Comparison of ENCODE assay signal across 24 cellular contexts in the genomic region with DNA sequence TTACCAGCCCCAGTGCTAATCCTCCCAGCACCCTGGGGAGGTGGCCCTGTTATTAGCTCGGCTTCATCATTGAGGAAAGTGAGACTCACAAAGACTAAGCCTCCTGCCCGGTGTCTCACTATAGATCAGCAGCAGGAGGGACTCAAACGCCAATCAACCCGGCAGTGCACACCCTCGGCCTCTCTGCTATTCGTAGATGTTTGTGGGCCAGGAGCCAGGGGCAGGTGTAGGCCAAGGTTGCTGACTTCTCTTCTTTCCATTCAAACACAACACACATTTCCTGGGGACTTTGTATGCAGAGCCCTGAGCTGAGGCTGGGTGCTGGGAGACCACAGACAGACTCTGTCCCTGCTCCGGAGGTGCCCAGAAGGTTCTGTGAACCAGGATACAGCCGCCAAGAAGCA. TPM values are rescaled to one million over a fixed set of nuclear protein-coding genes. Genes with fewer than 3 reads are reported as not detected.
A peak's percentile ranks its signal among the peaks of the same experiment; 100 is the strongest.
DNase-seq lines count a peak whose midpoint lies in the region; ATAC-seq and TF ChIP-seq lines count a peak whose summit lies in the region.
"Had no signal": no experiment of that assay in that cellular context is flagged by ENCODE, and none has a peak within 500 bp of the region (broad histone marks: within the 10 kb centered on the region; RNA-seq: fewer than 3 reads in every experiment).

No MANE protein-coding gene starts in this region.

- no peak overlapping the region for H3K4me3 ChIP-seq in IMR-90 (ENCODE audit: insufficient read depth, low read depth, low read length)
- peak overlapping the region in 1 of 4 donors; percentile 11 for H3K4me3 ChIP-seq in gastrocnemius medialis
- no peak overlapping the region for H3K4me3 ChIP-seq in MM.1S (ENCODE audit: low read length)
- H3K4me3 ChIP-seq: GM12878, mucosa of descending colon, tibial nerve had no signal

- no peak overlapping the region for H2BK15ac ChIP-seq in IMR-90 (ENCODE audit: low read depth, low read length)

- H2AK5ac ChIP-seq in IMR-90 (ENCODE audit: low read depth, low read length) = no peak overlapping the region

- H3K4me2 ChIP-seq in IMR-90 (ENCODE audit: low read depth, low read length) (no peak overlapping the region), MM.1S (ENCODE audit: low read depth, low read length) (no peak overlapping the region)
- H3K4me2 ChIP-seq: KMS-11 had no signal

- H2BK120ac ChIP-seq in IMR-90 (ENCODE audit: low read depth, low read length) = no peak overlapping the region

- no peak for TF ChIP-seq CTCF in IMR-90 (conservative IDR thresholded peaks at IDR 0.05; ENCODE audit: low read depth, low read length)
- no peak for TF ChIP-seq CTCF in gastrocnemius medialis (IDR thresholded peaks at IDR 0.05 in 4 of 5, conservative IDR thresholded peaks at IDR 0.05 in 1 of 5)
- TF ChIP-seq CTCF in GM20000 (IDR thresholded peaks at IDR 0.05; ENCODE audit: extremely low read depth, missing control alignments) = no peak
- TF ChIP-seq CTCF in MM.1S (IDR thresholded peaks at IDR 0.05; ENCODE audit: low read length) = no peak

- H4K91ac ChIP-seq in IMR-90 (ENCODE audit: insufficient read depth, low read depth, low read length) = no peak overlapping the region

- intact Hi-C loops in IMR-90 (cut with micrococcal nuclease) (no loop called here), gastrocnemius medialis (cut with DNase I; ENCODE audit: low total_unique reads) (no loop called here)

- no peak for ATAC-seq in IMR-90 (ENCODE audit: low read depth)
- ATAC-seq in gastrocnemius medialis = peak; percentile 32 to 57
- ATAC-seq: CD8-positive, alpha-beta T cell; GM12878; mucosa of descending colon had no signal

- POLR2A ChIA-PET in IMR-90 (lab: Charles Lee; ENCODE audit: unreplicated experiment) = no interaction called here

- peaks cover 14% of the 10 kb centered on the region for H3K4me1 ChIP-seq in IMR-90 (ENCODE audit: control insufficient read depth, insufficient read depth, low read length)
- peaks cover 43 to 50% of the 10 kb centered on the region in 2 donors for H3K4me1 ChIP-seq in gastrocnemius medialis
- no peaks in the 10 kb centered on the region for H3K4me1 ChIP-seq in MM.1S (ENCODE audit: low read length)

- H3K23ac ChIP-seq in IMR-90 (ENCODE audit: low read depth, low read length) = no peak overlapping the region

- H2BK5ac ChIP-seq in IMR-90 (ENCODE audit: low read depth, low read length, poor library complexity, severe bottlenecking) = no peak overlapping the region

- H3K18ac ChIP-seq in IMR-90 (ENCODE audit: low read depth, low read length) = no peak overlapping the region

- H3K56ac ChIP-seq in IMR-90 (ENCODE audit: extremely low read depth, insufficient read depth, low read length) = no peak overlapping the region

- H3K36me3 ChIP-seq in IMR-90 (ENCODE audit: control insufficient read depth, insufficient read depth, low read length) = no peaks in the 10 kb centered on the region
- no peaks in the 10 kb centered on the region for H3K36me3 ChIP-seq in gastrocnemius medialis
- H3K36me3 ChIP-seq in MM.1S (replicated peaks; ENCODE audit: insufficient read depth, low read length) = no peaks in the 10 kb centered on the region
- H3K36me3 ChIP-seq: neutrophil, tibial nerve had no signal

- H3K79me2 ChIP-seq in MM.1S (ENCODE audit: low read length) = no peaks in the 10 kb centered on the region

- H3K27me3 ChIP-seq in IMR-90 (ENCODE audit: control insufficient read depth, insufficient read depth, low read length) = no peaks in the 10 kb centered on the region; the same call in 1 of the 2 replicates
- no peaks in the 10 kb centered on the region for H3K27me3 ChIP-seq in gastrocnemius medialis
- H3K27me3 ChIP-seq in MM.1S (replicated peaks; ENCODE audit: insufficient read depth, low read length) = peaks cover 92% of the 10 kb centered on the region

- no peaks in the 10 kb centered on the region; a peak in 1 of 4 replicates for H3K79me1 ChIP-seq in IMR-90 (ENCODE audit: low read depth in 1 of 2, low read length in 2 of 2)

- no peaks in the 10 kb centered on the region for H3F3A ChIP-seq in MM.1S (ENCODE audit: insufficient read depth, low read length)

- peak overlapping the region; percentile 33 for H2AFZ ChIP-seq in IMR-90 (replicated peaks; ENCODE audit: low read length, poor library complexity)
- no peak overlapping the region for H2AFZ ChIP-seq in MM.1S (ENCODE audit: low read length)

- no peaks in the 10 kb centered on the region for H4K20me1 ChIP-seq in IMR-90 (ENCODE audit: insufficient read depth, low read length)
- H4K20me1 ChIP-seq in MM.1S (ENCODE audit: insufficient read depth, low read length) = no peaks in the 10 kb centered on the region

- no peak for TF ChIP-seq POLR2A in IMR-90 (IDR thresholded peaks at IDR 0.05; ENCODE audit: low read depth, low read length)
- TF ChIP-seq POLR2A in gastrocnemius medialis (IDR thresholded peaks at IDR 0.05) = no peak

- in situ Hi-C loops in IMR-90 (cut with MboI; ENCODE audit: low sequenced_read_pairs) (no loop called here), gastrocnemius medialis (cut with MboI; ENCODE audit: low sequenced_read_pairs in 4 of 4) (no loop called here)

- H4K8ac ChIP-seq in IMR-90 (ENCODE audit: low read depth in 2 of 2, low read length in 2 of 2) = no peak overlapping the region

- no peaks in the 10 kb centered on the region for H3K9me2 ChIP-seq in MM.1S (replicated peaks; ENCODE audit: insufficient read depth, low read length)

- H3K27ac ChIP-seq in IMR-90 (ENCODE audit: insufficient read depth, low read length) = no peak overlapping the region
- peak overlapping the region; percentile 21 to 88 (median 67) for H3K27ac ChIP-seq in gastrocnemius medialis
- H3K27ac ChIP-seq in MM.1S (ENCODE audit: low read length) = no peak overlapping the region
- H3K27ac ChIP-seq: KMS-11, neutrophil, tibial nerve had no signal

- no peak overlapping the region for H2AK9ac ChIP-seq in IMR-90 (replicated peaks; ENCODE audit: low read depth, low read length, poor library complexity)

- BruUV-seq in IMR-90 (replicated peaks; lab: Mats Ljungman, UMichigan) = no TSS peak

- H3K4ac ChIP-seq in IMR-90 (ENCODE audit: low read depth, low read length) = no peak overlapping the region

- dilution Hi-C loops in IMR-90 (cut with HindIII; ENCODE audit: low sequenced_read_pairs, unreplicated experiment) = no loop called here

- CTCF ChIA-PET in IMR-90 (lab: Yijun Ruan, JAX) = no interaction called here

- H3K9me3 ChIP-seq in IMR-90 (ENCODE audit: control insufficient read depth, insufficient read depth, low read length) (no peaks in the 10 kb centered on the region), gastrocnemius medialis (no peaks in the 10 kb centered on the region), MM.1S (replicated peaks; ENCODE audit: insufficient read depth, low read length) (no peaks in the 10 kb centered on the region)
- H3K9me3 ChIP-seq: mucosa of descending colon, neutrophil, tibial nerve had no signal

- 80% methylated on average over 1 of the region's 8 CpGs; no CpG with 5 or more reads in 1 of the 2 experiments for WGBS in IMR-90 (ENCODE audit: extremely low coverage in 2 of 2, insufficient read length in 1 of 2), 2 experiments

- H4K5ac ChIP-seq in IMR-90 (ENCODE audit: low read depth, low read length) = no peak overlapping the region

- H3K9me1 ChIP-seq in IMR-90 (ENCODE audit: insufficient read depth, low read length) = peaks cover 9% of the 10 kb centered on the region

- no peak overlapping the region for H3K14ac ChIP-seq in IMR-90 (replicated peaks; ENCODE audit: low read depth, low read length)

- DNase-seq in IMR-90 = no peak
- DNase-seq in NCI-H2196 treated with DMSO at 0.1 percent for 48 hours (lab: John Stamatoyannopoulos, UW; ENCODE audit: unreplicated experiment) = peak; percentile 61
- DNase-seq in cerebellum (ENCODE audit: low spot score) = peak; percentile 53
- peak in 1 of 2 donors; percentile 43 for DNase-seq in gastrocnemius medialis
- no peak for DNase-seq in GM20000 (ENCODE audit: low spot score)
- DNase-seq in NCI-H1417 treated with DMSO at 0.1 percent for 48 hours (lab: John Stamatoyannopoulos, UW) = no peak
- DNase-seq in MM.1S = no peak
- DNase-seq: activated CD4-positive, alpha-beta T cell treated with anti-CD3 and anti-CD28 coated beads, Interleukin-2, amount 10 ng/mL, durations not matched to agents 7 days and 5 days; CD8-positive, alpha-beta T cell; DMS79; foreskin fibroblast; hippocampal formation; mucosa of descending colon; MV-4-11; NCI-H2171 treated with DMSO at 0.1 percent for 48 hours; stimulated activated CD4-positive, alpha-beta T cell treated with anti-CD3 and anti-CD28 coated beads, Interleukin-4, amount 100 ng/mL, for 4 hours had no signal

- H3K9ac ChIP-seq in IMR-90 (ENCODE audit: low read depth, low read length) = no peak overlapping the region
- H3K9ac ChIP-seq in MM.1S (ENCODE audit: low read length) = no peak overlapping the region
- H3K9ac ChIP-seq: KMS-11 had no signal

- no peak for TF ChIP-seq RAD21 in IMR-90 (IDR thresholded peaks at IDR 0.05; ENCODE audit: low read length)

- no peak overlapping the region for H2BK20ac ChIP-seq in IMR-90 (ENCODE audit: low read depth, low read length)

RNA-seq across cellular contexts. Expression of gene SBK3, which starts 9.4 kb away (rescaled TPM):
- 0.18 TPM in 1 of 2 replicates, not detected in the other for total RNA-seq in IMR-90 (2012; rRNA removed)
- polyA plus RNA-seq in IMR-90 (2012; rRNA removed) = 0.05 and 0.16 TPM in 2 replicates
- polyA plus RNA-seq in IMR-90 (2012; cell fraction: cytosol; rRNA removed) = 0.08 TPM in 1 of 2 replicates, not detected in the other
- 0.15 and 0.35 TPM in 2 replicates for polyA plus RNA-seq in IMR-90 (2012; cell fraction: nucleus; rRNA removed; ENCODE audit: low replicate concordance)
- total RNA-seq in cerebellum = not detected
- 10 to 100 TPM in 1 of 4 donors, 1 to 10 TPM in 3; 3.1 to 24.1 (median 6.8) TPM for total RNA-seq in gastrocnemius medialis
- total RNA-seq: activated CD4-positive, alpha-beta T cell treated with anti-CD3 and anti-CD28 coated beads, Interleukin-2, amount 10 ng/mL, durations not matched to agents 7 days and 5 days; CD8-positive, alpha-beta T cell; chondrocyte; GM12878; liver had no signal
- polyA plus RNA-seq: GM12878 had no signal

RNA-seq across cellular contexts. Expression of gene SBK2, which starts 17.8 kb away (rescaled TPM):
- total RNA-seq in IMR-90 (2012; rRNA removed) (not detected in 2 replicates), cerebellum (not detected), gastrocnemius medialis (1 to 10 TPM in 3 of 4 donors, not detected in 1; 1.5 to 3.0 (median 1.6) TPM)
- 0.30 and 0.48 TPM in 2 replicates for polyA plus RNA-seq in IMR-90 (2012; rRNA removed)
- polyA plus RNA-seq in IMR-90 (2012; cell fraction: cytosol; rRNA removed) = 0.47 TPM in 1 of 2 replicates, not detected in the other
- polyA plus RNA-seq in IMR-90 (2012; cell fraction: nucleus; rRNA removed; ENCODE audit: low replicate concordance) = 3.7 and 5.3 TPM in 2 replicates
- total RNA-seq: activated CD4-positive, alpha-beta T cell treated with anti-CD3 and anti-CD28 coated beads, Interleukin-2, amount 10 ng/mL, durations not matched to agents 7 days and 5 days; CD8-positive, alpha-beta T cell; chondrocyte; GM12878; HT-29; liver; mucosa of descending colon; pulmonary artery endothelial cell; tibial nerve had no signal
- polyA plus RNA-seq: GM12878, liver had no signal

RNA-seq across cellular contexts. Expression of gene ZNF579, which starts 25.9 kb away (rescaled TPM):
- 0.54 and 0.83 TPM in 2 replicates for total RNA-seq in IMR-90 (2012; rRNA removed)
- polyA plus RNA-seq in IMR-90 (2012; rRNA removed) = 9.0 and 10.7 TPM in 2 replicates
- polyA plus RNA-seq in IMR-90 (2012; cell fraction: cytosol; rRNA removed) = 4.6 and 9.6 TPM in 2 replicates
- polyA plus RNA-seq in IMR-90 (2012; cell fraction: nucleus; rRNA removed; ENCODE audit: low replicate concordance) = 19.0 and 30.7 TPM in 2 replicates
- total RNA-seq in cerebellum = 3.9 TPM
- total RNA-seq in gastrocnemius medialis = 10 to 100 TPM; 15.0 to 19.3 (median 16.8) TPM

RNA-seq across cellular contexts. Expression of gene FIZ1, which starts 44.6 kb away (rescaled TPM):
- total RNA-seq in IMR-90 (2012; rRNA removed) (0.83 and 1.3 TPM in 2 replicates), cerebellum (2.2 TPM), gastrocnemius medialis (10 to 100 TPM in 1 of 4 donors, 1 to 10 TPM in 3; 6.8 to 11.2 (median 7.4) TPM)
- polyA plus RNA-seq in IMR-90 (2012; rRNA removed) = 5.5 and 5.9 TPM in 2 replicates
- 3.6 and 5.0 TPM in 2 replicates for polyA plus RNA-seq in IMR-90 (2012; cell fraction: cytosol; rRNA removed)
- polyA plus RNA-seq in IMR-90 (2012; cell fraction: nucleus; rRNA removed; ENCODE audit: low replicate concordance) = 12.9 and 19.2 TPM in 2 replicates

RNA-seq across cellular contexts. Expression of gene ZNF524, which starts 45.3 kb away (rescaled TPM):
- total RNA-seq in IMR-90 (2012; rRNA removed) (2.3 and 2.8 TPM in 2 replicates), cerebellum (3.6 TPM), gastrocnemius medialis (10 to 100 TPM; 35.6 to 61.7 (median 47.0) TPM)
- polyA plus RNA-seq in IMR-90 (2012; rRNA removed) = 6.6 and 8.0 TPM in 2 replicates
- polyA plus RNA-seq in IMR-90 (2012; cell fraction: cytosol; rRNA removed) = 6.2 and 14.1 TPM in 2 replicates
- polyA plus RNA-seq in IMR-90 (2012; cell fraction: nucleus; rRNA removed; ENCODE audit: low replicate concordance) = 4.0 and 9.8 TPM in 2 replicates

Comparison
In these comparisons a context has a peak if more than half of its experiments do, and no peak if none do; other contexts are left out.
1. DNase-seq: peak in NCI-H2196 treated with DMSO at 0.1 percent for 48 hours (single experiment) and cerebellum (single experiment); none in IMR-90 (single experiment), GM20000 (single experiment), NCI-H1417 treated with DMSO at 0.1 percent for 48 hours (single experiment) and MM.1S (single experiment).
2. H3K27ac ChIP-seq: peak in gastrocnemius medialis (4 of 4); none in IMR-90 (single experiment) and MM.1S (single experiment).